15 cellular contexts compared by ENCODE assay signal in the genomic region with DNA sequence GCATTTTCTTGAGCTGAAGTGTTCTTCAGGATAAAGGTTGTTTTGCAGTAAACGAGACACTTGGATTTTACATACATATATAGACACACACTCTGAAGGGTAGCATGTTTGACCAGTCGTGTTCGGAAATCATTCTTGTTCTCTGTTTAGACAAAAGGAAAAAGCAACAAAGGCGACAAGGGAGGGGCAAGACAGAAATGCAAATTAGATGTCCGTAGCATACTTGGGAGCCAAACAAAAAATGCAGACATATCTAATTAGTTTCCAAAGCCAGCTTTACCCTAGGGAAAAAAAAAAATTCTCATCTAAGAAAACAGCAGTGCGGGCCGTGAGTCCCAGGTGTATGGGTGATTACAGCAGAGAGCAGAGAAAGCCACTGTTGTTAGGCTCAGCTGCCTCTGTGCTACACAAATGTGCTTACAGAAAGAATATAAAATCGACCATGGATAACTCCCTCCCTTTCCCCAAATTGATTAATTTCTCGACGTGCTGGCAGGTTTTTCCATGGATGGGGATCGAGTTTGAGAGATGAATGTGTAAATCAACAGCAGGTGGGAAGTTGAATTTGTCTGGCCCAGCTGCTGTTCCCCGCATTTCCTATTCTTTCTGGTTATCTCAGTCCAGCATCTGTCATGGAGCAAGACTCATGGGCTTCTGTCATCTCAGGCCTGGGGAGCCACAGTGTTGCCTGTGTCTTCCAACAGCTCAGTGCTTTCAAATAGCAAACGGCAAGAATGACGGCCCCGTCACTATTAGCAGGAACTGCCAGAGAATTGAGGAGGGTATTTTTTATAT.
DNase-seq lines count a peak whose midpoint lies in the region; TF ChIP-seq lines count a peak whose summit lies in the region.
"Had no signal": no experiment of that assay in that cellular context is flagged by ENCODE, and none has a peak within 500 bp of the region (broad histone marks: within the 10 kb centered on the region; RNA-seq: fewer than 3 reads in every experiment).

No MANE protein-coding gene starts in this region.

- H3K27ac ChIP-seq in dorsolateral prefrontal cortex: peak overlapping the region in 57 of 59 donors; percentile 28 to 98 (median 77)
- H3K27ac ChIP-seq: 22Rv1, prostate gland, thoracic aorta had no signal

- peak; percentile 41 for DNase-seq in DMS 273 (lab: John Stamatoyannopoulos, UW; ENCODE audit: unreplicated experiment)
- no peak for DNase-seq in DMS 273 treated with DMSO at 0.1 percent for 48 hours (lab: John Stamatoyannopoulos, UW)
- DNase-seq in NCI-H526 (lab: John Stamatoyannopoulos, UW): peak; percentile 86 to 87
- DNase-seq in dorsolateral prefrontal cortex: peak in 3 of 10 donors; percentile 14 to 62 (median 50)
- peak; percentile 67 for DNase-seq in retina
- DNase-seq in HuH-7 (ENCODE audit: low spot score): no peak
- no peak for DNase-seq in cerebellum (ENCODE audit: low spot score)
- DNase-seq in NCI-H1105 (lab: John Stamatoyannopoulos, UW): no peak
- DNase-seq: activated naive CD8-positive, alpha-beta T cell treated with anti-CD3 and anti-CD28 coated beads, Interleukin-2, amount 50 U/mL, for 24 hours; GDM1; NCI-H2227 treated with DMSO at 0.1 percent for 48 hours; PC-3 had no signal

- peak overlapping the region in 31 of 59 donors; percentile 1 to 47 (median 24) for H3K4me3 ChIP-seq in dorsolateral prefrontal cortex
- H3K4me3 ChIP-seq: prostate gland, thoracic aorta had no signal

- TF ChIP-seq CTCF in dorsolateral prefrontal cortex (IDR thresholded peaks at IDR 0.05 in 54 of 56, conservative IDR thresholded peaks at IDR 0.05 in 2 of 56; ENCODE audit: low read depth in 1 of 56, partially characterized antibody in 56 of 56): peak in 1 of 56 donors; percentile 5

- intact Hi-C loops in dorsolateral prefrontal cortex (cut with DNase I): no loop called here

- no peaks in the 10 kb centered on the region for H3K27me3 ChIP-seq in dorsolateral prefrontal cortex

Comparison
In these comparisons a context has a peak if more than half of its experiments do, and no peak if none do; other contexts are left out.
1. DNase-seq: peak in DMS 273 (single experiment), NCI-H526 (2 of 2) and retina (single experiment); none in DMS 273 treated with DMSO at 0.1 percent for 48 hours (single experiment), HuH-7 (single experiment), cerebellum (single experiment) and NCI-H1105 (single experiment).